ENCODE assay signal across 9 cellular contexts in genomic region chr12:110677206-110677911, GRCh38. TPM values are rescaled to one million over a fixed set of nuclear protein-coding genes. Genes with fewer than 3 reads are reported as not detected.
DNase-seq lines count a peak whose midpoint lies in the region; ATAC-seq and TF ChIP-seq lines count a peak whose summit lies in the region.
"Had no signal": no experiment of that assay in that cellular context is flagged by ENCODE, and none has a peak within 500 bp of the region (broad histone marks: within the 10 kb centered on the region; RNA-seq: fewer than 3 reads in every experiment).

No MANE protein-coding gene starts in this region.

- TF ChIP-seq CTCF in GM12865 (IDR thresholded peaks at IDR 0.05; ENCODE audit: insufficient read depth, low read depth, low read length, missing control alignments) (no peak), psoas muscle (IDR thresholded peaks at IDR 0.05) (no peak)

- H3K4me3 ChIP-seq in GM12865 (ENCODE audit: low read depth, low read length) (peak overlapping the region; percentile 21; the same call in 1 of the 2 replicates), HUES48 (ENCODE audit: low read depth, low read length) (no peak overlapping the region), psoas muscle (no peak overlapping the region)
- H3K4me3 ChIP-seq in effector memory CD4-positive, alpha-beta T cell (ENCODE audit: insufficient read depth, low read depth, low read length, poor library complexity, severe bottlenecking): no peak overlapping the region
- H3K4me3 ChIP-seq: skin epidermis had no signal

- DNase-seq in GM12865 (ENCODE audit: low read depth): peak; percentile 87
- no peak for DNase-seq in effector memory CD4-positive, alpha-beta T cell
- no peak for DNase-seq in AG08395 (ENCODE audit: low spot score)
- no peak for DNase-seq in psoas muscle
- DNase-seq in LoVo (ENCODE audit: low spot score): no peak
- no peak for DNase-seq in stimulated activated CD4-positive, alpha-beta T cell treated with anti-CD3 and anti-CD28 coated beads, Interleukin-15, amount 100 ng/mL, for 24 hours

- intact Hi-C loops in psoas muscle (cut with DNase I): no loop called here

- H3K27ac ChIP-seq in HUES48 (ENCODE audit: low read depth, low read length) (peak overlapping the region; percentile 20), psoas muscle (no peak overlapping the region)
- peak overlapping the region; percentile 14 for H3K27ac ChIP-seq in effector memory CD4-positive, alpha-beta T cell (ENCODE audit: insufficient read depth, low read length, poor library complexity, severe bottlenecking)

- H3K4me1 ChIP-seq in HUES48 (ENCODE audit: control insufficient read depth, insufficient read depth, low read length) (no peaks in the 10 kb centered on the region), psoas muscle (no peaks in the 10 kb centered on the region)
- H3K4me1 ChIP-seq in effector memory CD4-positive, alpha-beta T cell (ENCODE audit: control insufficient read depth, insufficient read depth, low read length, poor library complexity, severe bottlenecking): peaks cover 9% of the 10 kb centered on the region

- H3K9me3 ChIP-seq in HUES48 (ENCODE audit: control insufficient read depth, insufficient read depth, low read length) (no peaks in the 10 kb centered on the region), psoas muscle (no peaks in the 10 kb centered on the region)
- H3K9me3 ChIP-seq in effector memory CD4-positive, alpha-beta T cell (ENCODE audit: control insufficient read depth, low read length): no peaks in the 10 kb centered on the region

- H3K36me3 ChIP-seq in HUES48 (ENCODE audit: control insufficient read depth, insufficient read depth, low read length): no peaks in the 10 kb centered on the region
- H3K36me3 ChIP-seq in effector memory CD4-positive, alpha-beta T cell (ENCODE audit: control insufficient read depth, insufficient read depth, low read length): no peaks in the 10 kb centered on the region
- no peaks in the 10 kb centered on the region for H3K36me3 ChIP-seq in psoas muscle (ENCODE audit: insufficient read depth in 1 of 2, low read depth in 1 of 2)

- no peak overlapping the region for H3K9ac ChIP-seq in HUES48 (ENCODE audit: low read depth, low read length)

- H3K27me3 ChIP-seq in HUES48 (ENCODE audit: control insufficient read depth, insufficient read depth, low read length) (no peaks in the 10 kb centered on the region), psoas muscle (ENCODE audit: insufficient read depth in 3 of 3, low read length in 2 of 3) (no peaks in the 10 kb centered on the region)
- H3K27me3 ChIP-seq in effector memory CD4-positive, alpha-beta T cell (replicated peaks; ENCODE audit: control insufficient read depth, insufficient read depth, low read length, poor library complexity, severe bottlenecking): no peaks in the 10 kb centered on the region

- 66 to 78% (median 73%) methylated on average over 5 of the region's 5 CpGs for WGBS in psoas muscle, 3 donors

- ATAC-seq in GM21447 (IDR thresholded peaks at IDR 0.05; ENCODE audit: unreplicated experiment) (peak; percentile 78), psoas muscle (no peak)

RNA-seq across cellular contexts. Expression of gene HVCN1, which starts 11.6 kb away (rescaled TPM):
- total RNA-seq in psoas muscle: 1 to 10 TPM; 1.7 to 8.9 (median 4.3) TPM
- 1 to 10 TPM; 1.4 to 6.4 (median 2.8) TPM for polyA plus RNA-seq in psoas muscle
